In genomic region chr9:77457916-77458592, GRCh38 we compare ENCODE assay signal across 8 cellular contexts.
A peak's percentile ranks its signal among the peaks of the same experiment; 100 is the strongest.
DNase-seq lines count a peak whose midpoint lies in the region; ATAC-seq and TF ChIP-seq lines count a peak whose summit lies in the region.

No MANE protein-coding gene starts in this region.

- ATAC-seq in GM19025 (IDR thresholded peaks at IDR 0.05; ENCODE audit: low read depth, unreplicated experiment): peak; percentile 70
- ATAC-seq in HG03108 (IDR thresholded peaks at IDR 0.05; ENCODE audit: unreplicated experiment): peak; percentile 74

- DNase-seq in NCI-H2171 treated with DMSO at 0.1 percent for 48 hours (lab: John Stamatoyannopoulos, UW) (peak; percentile 80), dermis blood vessel endothelial cell (peak; percentile 85), medulla oblongata (ENCODE audit: extremely low spot score) (peak; percentile 91)
- DNase-seq in activated CD4-positive, alpha-beta T cell treated with anti-CD3 and anti-CD28 coated beads for 4 hours: peak; percentile 51 to 64
- peak; percentile 1 to 28 for DNase-seq in stimulated activated CD8-positive, alpha-beta memory T cell treated with anti-CD3 and anti-CD28 coated beads, Interleukin-4, amount 100 ng/mL, for 4 hours (ENCODE audit: low read depth in 2 of 2, low spot score in 1 of 2)

- peak; percentile 96 for TF ChIP-seq CTCF in C4-2B (conservative IDR thresholded peaks at IDR 0.05)

- no peak overlapping the region for H3K27ac ChIP-seq in C4-2B

Comparison
In these comparisons a context has a peak if more than half of its experiments do, and no peak if none do; other contexts are left out.
1. DNase-seq: peak in every context shown above with its lines; median percentile 91 in medulla oblongata; 85 in dermis blood vessel endothelial cell; 80 in NCI-H2171 treated with DMSO at 0.1 percent for 48 hours; 58 in activated CD4-positive, alpha-beta T cell treated with anti-CD3 and anti-CD28 coated beads for 4 hours; 14 in stimulated activated CD8-positive, alpha-beta memory T cell treated with anti-CD3 and anti-CD28 coated beads, Interleukin-4, amount 100 ng/mL, for 4 hours.